Comparison of ENCODE assay signal across 22 cellular contexts in genomic region chr11:47163898-47164297, GRCh38.
"Had no signal": no experiment of that assay in that cellular context is flagged by ENCODE, and none has a peak within 500 bp of the region (broad histone marks: within the 10 kb centered on the region; RNA-seq: fewer than 3 reads in every experiment).

No MANE protein-coding gene starts in this region.

- DNase-seq: activated CD4-positive, alpha-beta T cell treated with anti-CD3 and anti-CD28 coated beads for 4 hours; activated CD8-positive, alpha-beta memory T cell treated with anti-CD3 and anti-CD28 coated beads, Interleukin-2, amount 50 U/mL, for 48 hours; activated CD8-positive, alpha-beta T cell treated with anti-CD3 and anti-CD28 coated beads, Interleukin-2, amount 10 ng/mL, durations not matched to agents 7 days and 5 days; activated naive CD4-positive, alpha-beta T cell treated with anti-CD3 and anti-CD28 coated beads, Interleukin-2, amount 50 U/mL, for 16 hours; activated naive CD8-positive, alpha-beta T cell treated with anti-CD3 and anti-CD28 coated beads, Interleukin-2, amount 10 ng/mL, durations not matched to agents 7 days and 5 days; activated T-cell treated with anti-CD3 and anti-CD28 coated beads, Interleukin-2, amount 50 U/mL, for 1 hour; adrenal gland; anterior cingulate cortex; caudate nucleus; KG1; NCI-H1048; NCI-H146; NCI-H187 treated with DMSO at 0.1 percent for 48 hours; NCI-H2081 treated with DMSO at 0.1 percent for 48 hours; NCI-H446; NCI-H524; PC-3; SIG-M5; T-helper 2 cell; T1000; WERI-Rb-1 had no signal

- H3K4me1 Mint-ChIP-seq: activated naive CD8-positive, alpha-beta T cell treated with anti-CD3 and anti-CD28 coated beads, Interleukin-2, amount 10 ng/mL, durations not matched to agents 7 days and 5 days had no signal

- ATAC-seq: activated CD8-positive, alpha-beta T cell treated with anti-CD3 and anti-CD28 coated beads, Interleukin-2, amount 10 ng/mL, durations not matched to agents 7 days and 5 days; PC-3 had no signal

- H3K27ac ChIP-seq: adrenal gland, breast epithelium, WERI-Rb-1 had no signal

- H3K4me3 Mint-ChIP-seq: activated CD8-positive, alpha-beta T cell treated with anti-CD3 and anti-CD28 coated beads, Interleukin-2, amount 10 ng/mL, durations not matched to agents 7 days and 5 days; activated naive CD8-positive, alpha-beta T cell treated with anti-CD3 and anti-CD28 coated beads, Interleukin-2, amount 10 ng/mL, durations not matched to agents 7 days and 5 days had no signal

- H3K27ac Mint-ChIP-seq: activated CD8-positive, alpha-beta T cell treated with anti-CD3 and anti-CD28 coated beads, Interleukin-2, amount 10 ng/mL, durations not matched to agents 7 days and 5 days; activated naive CD8-positive, alpha-beta T cell treated with anti-CD3 and anti-CD28 coated beads, Interleukin-2, amount 10 ng/mL, durations not matched to agents 7 days and 5 days had no signal

- H3K9me3 Mint-ChIP-seq: activated naive CD8-positive, alpha-beta T cell treated with anti-CD3 and anti-CD28 coated beads, Interleukin-2, amount 10 ng/mL, durations not matched to agents 7 days and 5 days had no signal

- H3K27me3 Mint-ChIP-seq: activated naive CD8-positive, alpha-beta T cell treated with anti-CD3 and anti-CD28 coated beads, Interleukin-2, amount 10 ng/mL, durations not matched to agents 7 days and 5 days had no signal

- H3K36me3 Mint-ChIP-seq: activated naive CD8-positive, alpha-beta T cell treated with anti-CD3 and anti-CD28 coated beads, Interleukin-2, amount 10 ng/mL, durations not matched to agents 7 days and 5 days had no signal
